ENCODE assay signal across 10 cellular contexts in the genomic region with DNA sequence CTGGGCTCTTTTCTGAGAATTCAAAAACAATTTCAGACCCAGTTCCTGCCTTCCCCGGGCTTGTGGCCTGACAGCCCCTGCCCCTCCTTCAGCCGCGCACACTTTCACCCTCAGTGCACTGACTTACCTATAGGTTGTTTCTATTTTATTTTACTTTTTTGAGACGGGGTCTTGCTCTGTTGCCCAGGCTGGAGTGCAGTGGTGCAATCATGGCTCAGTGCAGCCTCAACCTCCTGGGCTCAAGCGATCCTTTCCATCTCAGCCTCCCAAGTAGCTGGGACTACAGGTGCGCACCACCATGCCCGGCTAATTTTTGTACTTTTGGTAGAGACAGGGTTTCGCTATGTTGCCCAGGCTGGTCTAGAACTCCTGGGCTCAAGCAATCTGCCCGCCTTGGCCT. TPM values are rescaled to one million over a fixed set of nuclear protein-coding genes. Genes with fewer than 3 reads are reported as not detected.
"Had no signal": no experiment of that assay in that cellular context is flagged by ENCODE, and none has a peak within 500 bp of the region (broad histone marks: within the 10 kb centered on the region; RNA-seq: fewer than 3 reads in every experiment).

No MANE protein-coding gene starts in this region.

RNA-seq across cellular contexts. Expression of a gene that starts 1.5 kb away (rescaled TPM):
- total RNA-seq: OCI-LY7, PC-3, PC-9, Peyer's patch, Right ventricle myocardium inferior, Right ventricle myocardium superior, RPMI7951, SJCRH30, SJSA1, SK-MEL-5 had no signal

RNA-seq across cellular contexts. Expression of a gene that starts 27.4 kb away (rescaled TPM):
- total RNA-seq: OCI-LY7, SK-MEL-5 had no signal
